In genomic region chr21:31566061-31566460, GRCh38 we compare ENCODE assay signal across 16 cellular contexts.
A peak's percentile ranks its signal among the peaks of the same experiment; 100 is the strongest.
DNase-seq lines count a peak whose midpoint lies in the region; ATAC-seq and TF ChIP-seq lines count a peak whose summit lies in the region.
"Had no signal": no experiment of that assay in that cellular context is flagged by ENCODE, and none has a peak within 500 bp of the region (broad histone marks: within the 10 kb centered on the region; RNA-seq: fewer than 3 reads in every experiment).

No MANE protein-coding gene starts in this region.

- H3K79me2 ChIP-seq in PC-3 (ENCODE audit: low read length) (no peaks in the 10 kb centered on the region), smooth muscle cell (ENCODE audit: low read depth) (no peaks in the 10 kb centered on the region)

- BruUV-seq in PC-3 (replicated peaks; lab: Mats Ljungman, UMichigan): no TSS peak

- POLR2A ChIA-PET in PC-3 (lab: Charles Lee; ENCODE audit: unreplicated experiment): no interaction called here

- H3K9me2 ChIP-seq in PC-3 (replicated peaks; ENCODE audit: low read length): no peaks in the 10 kb centered on the region

- H3K4me1 ChIP-seq in cardiac muscle cell (ENCODE audit: low read depth): no peaks in the 10 kb centered on the region
- H3K4me1 ChIP-seq in heart left ventricle: no peaks in the 10 kb centered on the region
- no peaks in the 10 kb centered on the region for H3K4me1 ChIP-seq in PC-3 (ENCODE audit: insufficient read depth, low read length)
- no peaks in the 10 kb centered on the region for H3K4me1 ChIP-seq in smooth muscle cell (ENCODE audit: low read depth)
- H3K4me1 ChIP-seq: prostate gland had no signal

- H4K20me1 ChIP-seq in PC-3 (ENCODE audit: low read length) (no peaks in the 10 kb centered on the region), smooth muscle cell (ENCODE audit: low read depth) (no peaks in the 10 kb centered on the region)

- H3K9ac ChIP-seq in PC-3 (ENCODE audit: low read length): no peak overlapping the region
- H3K9ac ChIP-seq in smooth muscle cell (ENCODE audit: low read depth): no peak overlapping the region

- intact Hi-C loops in heart left ventricle (cut with DNase I) (no loop called here), PC-3 (cut with micrococcal nuclease) (no loop called here)

- no peak for ATAC-seq in heart left ventricle
- peak; percentile 22; the same call in 1 of the 2 replicates for ATAC-seq in PC-3
- ATAC-seq: stimulated activated memory B cell treated with anti-CD40 and anti-IgM and Interleukin-4, amounts not matched to agents 10 μg/mL and 1 μg/mL and 100 μg/mL, for 72 hours had no signal

- H3K9me3 ChIP-seq in cardiac muscle cell (ENCODE audit: low read depth): no peaks in the 10 kb centered on the region
- no peaks in the 10 kb centered on the region for H3K9me3 ChIP-seq in heart left ventricle
- H3K9me3 ChIP-seq in PC-3 (ENCODE audit: low read length): no peaks in the 10 kb centered on the region
- no peaks in the 10 kb centered on the region for H3K9me3 ChIP-seq in smooth muscle cell (replicated peaks; ENCODE audit: low read depth)
- H3K9me3 ChIP-seq: prostate gland had no signal

- H2AFZ ChIP-seq in PC-3 (ENCODE audit: low read length) (no peak overlapping the region), smooth muscle cell (ENCODE audit: low read depth) (no peak overlapping the region)

- H3F3A ChIP-seq in PC-3 (ENCODE audit: low read length, unreplicated experiment) (no peaks in the 10 kb centered on the region), smooth muscle cell (ENCODE audit: low read depth) (no peaks in the 10 kb centered on the region)

- H3K4me3 ChIP-seq in cardiac muscle cell: no peak overlapping the region
- no peak overlapping the region for H3K4me3 ChIP-seq in heart left ventricle
- no peak overlapping the region for H3K4me3 ChIP-seq in PC-3 (ENCODE audit: low read length)
- no peak overlapping the region for H3K4me3 ChIP-seq in fibroblast of the aortic adventitia (ENCODE audit: low read depth, low read length)
- no peak overlapping the region for H3K4me3 ChIP-seq in smooth muscle cell
- H3K4me3 ChIP-seq: prostate gland had no signal

- H3K4me2 ChIP-seq in PC-3 (ENCODE audit: low read length) (no peak overlapping the region), smooth muscle cell (no peak overlapping the region)

- CTCF ChIA-PET in PC-3 (lab: Charles Lee): interaction anchor here (0.6 kb wide), 1 partner anchor 175 kb away, joined by 3 read pairs; no protein-coding TSS in a partner anchor

- DNase-seq in cardiac muscle cell (ENCODE audit: low read depth in 1 of 2, low spot score in 1 of 2) (peak in 1 of 2 donors; percentile 22), heart left ventricle (no peak), PC-3 (peak; percentile 38), fibroblast of the aortic adventitia (ENCODE audit: low read depth) (no peak), superior temporal gyrus (ENCODE audit: extremely low spot score) (peak; percentile 74), smooth muscle cell (lab: John Stamatoyannopoulos, UW; ENCODE audit: unreplicated experiment) (no peak), NCI-H2227 treated with DMSO at 0.1 percent for 48 hours (lab: John Stamatoyannopoulos, UW) (no peak), NCI-H1048 (lab: John Stamatoyannopoulos, UW) (no peak)
- DNase-seq: activated CD4-positive, alpha-beta T cell treated with anti-CD3 and anti-CD28 coated beads, Interleukin-2, amount 10 ng/mL, durations not matched to agents 7 days and 5 days; DMS153; H7; NCI-H1436 treated with DMSO at 0.1 percent for 48 hours; stimulated activated CD4-positive, alpha-beta T cell treated with anti-CD3 and anti-CD28 coated beads, Interleukin-2, amount 100 ng/mL, for 24 hours; T-helper 1 cell had no signal

- H3K27me3 ChIP-seq in cardiac muscle cell (no peaks in the 10 kb centered on the region), heart left ventricle (no peaks in the 10 kb centered on the region), PC-3 (ENCODE audit: low read length) (no peaks in the 10 kb centered on the region), smooth muscle cell (ENCODE audit: low read depth) (no peaks in the 10 kb centered on the region)

- no peak for TF ChIP-seq POLR2A in heart left ventricle (IDR thresholded peaks at IDR 0.05)

- H3K36me3 ChIP-seq in cardiac muscle cell: no peaks in the 10 kb centered on the region
- H3K36me3 ChIP-seq in heart left ventricle: no peaks in the 10 kb centered on the region
- H3K36me3 ChIP-seq in PC-3 (ENCODE audit: low read depth, low read length): no peaks in the 10 kb centered on the region
- H3K36me3 ChIP-seq in smooth muscle cell (ENCODE audit: low read depth): no peaks in the 10 kb centered on the region
- H3K36me3 ChIP-seq: prostate gland had no signal

- no peak overlapping the region for H3K27ac ChIP-seq in cardiac muscle cell
- H3K27ac ChIP-seq in heart left ventricle: no peak overlapping the region
- no peak overlapping the region for H3K27ac ChIP-seq in PC-3 (ENCODE audit: low read length)
- no peak overlapping the region for H3K27ac ChIP-seq in smooth muscle cell (ENCODE audit: low read depth)
- H3K27ac ChIP-seq: prostate gland had no signal

- TF ChIP-seq CTCF in cardiac muscle cell (IDR thresholded peaks at IDR 0.05; ENCODE audit: low read depth, low read length) (peak; percentile 32), heart left ventricle (IDR thresholded peaks at IDR 0.05) (no peak), PC-3 (conservative IDR thresholded peaks at IDR 0.05; ENCODE audit: low read depth, low read length) (peak; percentile 41; the same call in 1 of the 2 replicates), fibroblast of the aortic adventitia (IDR thresholded peaks at IDR 0.05; ENCODE audit: insufficient read depth, low read length) (peak; percentile 12), smooth muscle cell (IDR thresholded peaks at IDR 0.05; ENCODE audit: borderline replicate concordance, insufficient read depth, poor library complexity, severe bottlenecking) (no peak)

Comparison
In these comparisons a context has a peak if more than half of its experiments do, and no peak if none do; other contexts are left out.
1. CTCF ChIP-seq: peak in cardiac muscle cell (single experiment), PC-3 (single experiment) and fibroblast of the aortic adventitia (single experiment); none in heart left ventricle (0 of 12) and smooth muscle cell (single experiment).
2. DNase-seq: peak in PC-3 (single experiment) and superior temporal gyrus (single experiment); none in heart left ventricle (0 of 5), fibroblast of the aortic adventitia (single experiment), smooth muscle cell (single experiment), NCI-H2227 treated with DMSO at 0.1 percent for 48 hours (single experiment) and NCI-H1048 (single experiment).